ENCODE assay signal across 24 cellular contexts in the genomic region with DNA sequence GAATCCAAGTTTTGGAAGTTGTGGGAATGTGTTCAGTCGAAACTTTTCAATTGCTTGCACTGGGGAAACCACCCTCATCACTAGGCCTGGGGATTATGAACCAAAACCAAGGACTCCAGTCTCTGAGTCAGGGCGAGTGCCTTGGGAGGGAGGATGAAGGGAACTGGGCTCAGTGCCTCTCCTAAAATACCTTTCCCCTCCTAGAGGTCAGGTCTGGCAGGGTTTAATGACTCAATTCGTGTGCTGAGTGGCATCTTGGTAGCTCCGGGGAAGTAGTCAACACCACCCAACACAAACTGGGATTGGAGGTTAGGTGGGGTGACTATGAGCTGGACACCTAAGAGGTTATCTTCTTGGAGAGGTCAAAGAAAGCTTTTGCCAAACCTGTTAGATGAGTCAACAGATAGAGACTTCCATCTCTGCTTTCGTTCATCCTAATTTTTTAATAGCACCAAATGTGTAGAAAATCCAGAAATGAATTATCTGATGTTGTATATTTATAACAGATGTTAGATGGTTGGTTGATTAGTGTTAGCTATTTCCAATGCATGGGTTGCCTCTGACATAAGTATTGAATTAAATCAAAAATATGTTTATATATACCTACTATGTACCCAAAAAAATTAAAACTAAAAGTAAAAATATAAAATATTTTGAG.
A peak's percentile ranks its signal among the peaks of the same experiment; 100 is the strongest.
DNase-seq lines count a peak whose midpoint lies in the region; ATAC-seq, FAIRE-seq and TF ChIP-seq lines count a peak whose summit lies in the region.
"Had no signal": no experiment of that assay in that cellular context is flagged by ENCODE, and none has a peak within 500 bp of the region (broad histone marks: within the 10 kb centered on the region; RNA-seq: fewer than 3 reads in every experiment).

No MANE protein-coding gene starts in this region.

- no peaks in the 10 kb centered on the region for H3K27me3 Mint-ChIP-seq in HFFc6 (ENCODE audit: insufficient read depth)

- TF ChIP-seq CTCF in HFFc6 (IDR thresholded peaks at IDR 0.05) (no peak), SK-N-SH (IDR thresholded peaks at IDR 0.05) (no peak), foreskin fibroblast (IDR thresholded peaks at IDR 0.05; ENCODE audit: low read depth, low read length) (no peak)

- peak overlapping the region; percentile 47 to 69; a peak in 3 of 4 replicates for H3K27ac ChIP-seq in SK-N-SH (ENCODE audit: low read depth in 2 of 2, low read length in 1 of 2)
- H3K27ac ChIP-seq: gastrocnemius medialis, uterus had no signal

- POLR2A ChIA-PET in SK-N-SH (lab: Yijun Ruan, JAX), result no interaction called here

- no peaks in the 10 kb centered on the region for H3K9me3 ChIP-seq in SK-N-SH
- H3K9me3 ChIP-seq: gastrocnemius medialis, uterus had no signal

- no peaks in the 10 kb centered on the region for H3K36me3 ChIP-seq in SK-N-SH (replicated peaks in 1 of 2; ENCODE audit: control insufficient read depth in 1 of 2, insufficient read depth in 2 of 2, low read length in 1 of 2)
- H3K36me3 ChIP-seq: gastrocnemius medialis, uterus had no signal

- no peaks in the 10 kb centered on the region for H4K20me1 ChIP-seq in SK-N-SH (ENCODE audit: insufficient read depth)

- H3K9me3 Mint-ChIP-seq in HFFc6, result no peaks in the 10 kb centered on the region
- H3K9me3 Mint-ChIP-seq: activated CD8-positive, alpha-beta T cell treated with anti-CD3 and anti-CD28 coated beads for 36 hours; activated naive CD4-positive, alpha-beta T cell treated with anti-CD3 and anti-CD28 coated beads, Interleukin-2, amount 10 ng/mL, durations not matched to agents 7 days and 5 days; activated T-cell treated with anti-CD3 and anti-CD28 coated beads, Interleukin-2, amount 50 U/mL, for 24 hours; effector memory CD8-positive, alpha-beta T cell; mesothelial cell of epicardium; natural killer cell treated with Interleukin-12 subunit alpha and Interleukin-12 subunit beta and Interleukin-15 and Interleukin-18, amount 100 ng/mL, for 72 hours; T-helper 1 cell treated with Interleukin-12 subunit alpha and Interleukin-12 subunit beta and Interleukin-4 antibody, amounts not matched to agents 30 μg/mL and 1 μg/mL, for 36 hours had no signal

- H3K4me2 ChIP-seq in SK-N-SH, result no peak overlapping the region

- H3K4me1 ChIP-seq in SK-N-SH (ENCODE audit: control insufficient read depth in 1 of 2, insufficient read depth in 2 of 2, low read depth in 1 of 2, low read length in 1 of 2), result peaks cover 5 to 17% of the 10 kb centered on the region in 2 experiments; a peak in 3 of 4 replicates
- H3K4me1 ChIP-seq: gastrocnemius medialis, uterus had no signal

- peaks cover 34% of the 10 kb centered on the region; the same call in 1 of the 2 replicates for H3K79me2 ChIP-seq in SK-N-SH (ENCODE audit: insufficient read depth)

- peak overlapping the region; percentile 16; the same call in 1 of the 2 replicates for H2AFZ ChIP-seq in SK-N-SH (ENCODE audit: low read depth)

- H3K4me3 ChIP-seq in SK-N-SH (ENCODE audit: low read depth in 2 of 2, low read length in 1 of 2) (no peak overlapping the region), foreskin fibroblast (ENCODE audit: low read depth in 1 of 2, low read length in 2 of 2) (no peak overlapping the region)
- H3K4me3 ChIP-seq: gastrocnemius medialis, uterus had no signal

- 65% methylated on average over 5 of the region's 5 CpGs for WGBS in SK-N-SH (ENCODE audit: low lambda C conversion rate)

- no peak overlapping the region for H3K9ac ChIP-seq in SK-N-SH

- no peak for FAIRE-seq in frontal cortex (lab: Jason Lieb, UNC)
- FAIRE-seq: A204.1, astrocyte had no signal

- no peaks in the 10 kb centered on the region for H3K9me2 ChIP-seq in SK-N-SH

- peak overlapping the region; percentile 38; the same call in 1 of the 2 replicates for H3K4me3 Mint-ChIP-seq in HFFc6
- H3K4me3 Mint-ChIP-seq: activated CD8-positive, alpha-beta T cell treated with anti-CD3 and anti-CD28 coated beads for 36 hours; activated naive CD4-positive, alpha-beta T cell treated with anti-CD3 and anti-CD28 coated beads, Interleukin-2, amount 10 ng/mL, durations not matched to agents 7 days and 5 days; activated T-cell treated with anti-CD3 and anti-CD28 coated beads, Interleukin-2, amount 50 U/mL, for 24 hours; CD14-positive monocyte; effector memory CD8-positive, alpha-beta T cell; mesothelial cell of epicardium; natural killer cell treated with Interleukin-12 subunit alpha and Interleukin-12 subunit beta and Interleukin-15 and Interleukin-18, amount 100 ng/mL, for 72 hours; T-helper 1 cell treated with Interleukin-12 subunit alpha and Interleukin-12 subunit beta and Interleukin-4 antibody, amounts not matched to agents 30 μg/mL and 1 μg/mL, for 36 hours had no signal

- H3K36me3 Mint-ChIP-seq in HFFc6 (ENCODE audit: low read depth), result no peaks in the 10 kb centered on the region; the same call in 1 of the 2 replicates
- H3K36me3 Mint-ChIP-seq: activated naive CD4-positive, alpha-beta T cell treated with anti-CD3 and anti-CD28 coated beads, Interleukin-2, amount 10 ng/mL, durations not matched to agents 7 days and 5 days; CD14-positive monocyte; natural killer cell treated with Interleukin-12 subunit alpha and Interleukin-12 subunit beta and Interleukin-15 and Interleukin-18, amount 100 ng/mL, for 72 hours had no signal

- no peak; the same call in 1 of the 2 replicates for TF ChIP-seq RAD21 in SK-N-SH (IDR thresholded peaks at IDR 0.05; ENCODE audit: low read length)

- H3K27me3 ChIP-seq in SK-N-SH (ENCODE audit: insufficient read depth), result no peaks in the 10 kb centered on the region
- H3K27me3 ChIP-seq: gastrocnemius medialis, uterus had no signal

- peaks cover 32% of the 10 kb centered on the region for H3F3A ChIP-seq in SK-N-SH (replicated peaks; ENCODE audit: insufficient read depth)

- CTCF ChIA-PET in SK-N-SH (lab: Yijun Ruan, JAX), result interaction anchor here (0.8 kb wide), 1 partner anchor 55 kb away, joined by 3 read pairs; no protein-coding TSS in a partner anchor

- H3K4me1 Mint-ChIP-seq in HFFc6 (ENCODE audit: low read depth), result peaks cover 85% of the 10 kb centered on the region
- H3K4me1 Mint-ChIP-seq: activated naive CD4-positive, alpha-beta T cell treated with anti-CD3 and anti-CD28 coated beads, Interleukin-2, amount 10 ng/mL, durations not matched to agents 7 days and 5 days; CD14-positive monocyte had no signal

- peak in 1 of 2 experiments; percentile 66; a peak in 1 of 4 replicates for TF ChIP-seq EP300 in SK-N-SH (IDR thresholded peaks at IDR 0.05; ENCODE audit: borderline replicate concordance in 1 of 2, low read depth in 1 of 2, low read length in 1 of 2)

- peak overlapping the region; percentile 88 for H3K27ac Mint-ChIP-seq in HFFc6
- H3K27ac Mint-ChIP-seq: activated CD8-positive, alpha-beta T cell treated with anti-CD3 and anti-CD28 coated beads for 36 hours; activated naive CD4-positive, alpha-beta T cell treated with anti-CD3 and anti-CD28 coated beads, Interleukin-2, amount 10 ng/mL, durations not matched to agents 7 days and 5 days; activated T-cell treated with anti-CD3 and anti-CD28 coated beads, Interleukin-2, amount 50 U/mL, for 24 hours; CD14-positive monocyte; effector memory CD8-positive, alpha-beta T cell; mesothelial cell of epicardium; natural killer cell treated with Interleukin-12 subunit alpha and Interleukin-12 subunit beta and Interleukin-15 and Interleukin-18, amount 100 ng/mL, for 72 hours; T-helper 1 cell treated with Interleukin-12 subunit alpha and Interleukin-12 subunit beta and Interleukin-4 antibody, amounts not matched to agents 30 μg/mL and 1 μg/mL, for 36 hours had no signal

- ATAC-seq in HG03378 (IDR thresholded peaks at IDR 0.05; ENCODE audit: unreplicated experiment), result no peak
- ATAC-seq: activated CD8-positive, alpha-beta T cell treated with anti-CD3 and anti-CD28 coated beads for 36 hours; effector memory CD8-positive, alpha-beta T cell; gastrocnemius medialis; natural killer cell treated with Interleukin-12 subunit alpha and Interleukin-12 subunit beta and Interleukin-15 and Interleukin-18, amount 100 ng/mL, for 72 hours had no signal

- DNase-seq in A172 (ENCODE audit: low spot score) (peak; percentile 60), HFFc6 (peak; percentile 54), SK-N-SH (no peak), foreskin fibroblast (peak; percentile 53 to 69), SW 1271 (lab: John Stamatoyannopoulos, UW) (no peak), T-helper 9 cell (no peak), frontal cortex (ENCODE audit: low spot score in 2 of 2) (no peak)
- DNase-seq: activated CD4-positive, CD25-positive, alpha-beta regulatory T cell; activated CD8-positive, alpha-beta T cell treated with anti-CD3 and anti-CD28 coated beads for 36 hours; activated naive CD4-positive, alpha-beta T cell treated with anti-CD3 and anti-CD28 coated beads, Interleukin-2, amount 10 ng/mL, durations not matched to agents 7 days and 5 days; activated T-cell treated with anti-CD3 and anti-CD28 coated beads, Interleukin-2, amount 50 U/mL, for 24 hours; effector memory CD8-positive, alpha-beta T cell; gastrocnemius medialis; NCI-H2029; Right ventricle myocardium superior; stimulated activated CD4-positive, alpha-beta T cell treated with anti-CD3 and anti-CD28 coated beads, Interleukin-2, amount 100 ng/mL, for 24 hours; uterus had no signal

TF ChIP-seq in SK-N-SH, 30 proteins besides CTCF, POLR2A, EP300 and RAD21:
- TF ChIP-seq TAF1 (IDR thresholded peaks at IDR 0.05; ENCODE audit: borderline replicate concordance, low read depth, low read length) (no peak), GATA2 (CRISPR knock-in tag; IDR thresholded peaks at IDR 0.05) (peak; percentile 37; the same call in 1 of the 2 replicates), NRF1 (IDR thresholded peaks at IDR 0.05; ENCODE audit: low read depth, low read length) (no peak), TCF12 (IDR thresholded peaks at IDR 0.05) (peak; percentile 61), FOSL2 (IDR thresholded peaks at IDR 0.05; ENCODE audit: borderline replicate concordance, low read depth) (0 out of 2 replicates have a peak, but pooled peaks have one; percentile 6)
- TF ChIP-seq, protein P1, sequence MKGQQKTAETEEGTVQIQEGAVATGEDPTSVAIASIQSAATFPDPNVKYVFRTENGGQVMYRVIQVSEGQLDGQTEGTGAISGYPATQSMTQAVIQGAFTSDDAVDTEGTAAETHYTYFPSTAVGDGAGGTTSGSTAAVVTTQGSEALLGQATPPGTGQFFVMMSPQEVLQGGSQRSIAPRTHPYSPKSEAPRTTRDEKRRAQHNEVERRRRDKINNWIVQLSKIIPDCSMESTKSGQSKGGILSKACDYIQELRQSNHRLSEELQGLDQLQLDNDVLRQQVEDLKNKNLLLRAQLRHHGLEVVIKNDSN (IDR thresholded peaks at IDR 0.05; ENCODE audit: borderline replicate concordance, low read depth), result no peak
- TF ChIP-seq, protein P2, sequence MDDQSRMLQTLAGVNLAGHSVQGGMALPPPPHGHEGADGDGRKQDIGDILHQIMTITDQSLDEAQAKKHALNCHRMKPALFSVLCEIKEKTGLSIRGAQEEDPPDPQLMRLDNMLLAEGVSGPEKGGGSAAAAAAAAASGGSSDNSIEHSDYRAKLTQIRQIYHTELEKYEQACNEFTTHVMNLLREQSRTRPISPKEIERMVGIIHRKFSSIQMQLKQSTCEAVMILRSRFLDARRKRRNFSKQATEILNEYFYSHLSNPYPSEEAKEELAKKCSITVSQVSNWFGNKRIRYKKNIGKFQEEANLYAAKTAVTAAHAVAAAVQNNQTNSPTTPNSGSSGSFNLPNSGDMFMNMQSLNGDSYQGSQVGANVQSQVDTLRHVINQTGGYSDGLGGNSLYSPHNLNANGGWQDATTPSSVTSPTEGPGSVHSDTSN (IDR thresholded peaks at IDR 0.05), result 0 out of 2 replicates have a peak, but pooled peaks have one; percentile 14
TF ChIP-seq in SK-N-SH: peak in this region for 4.

Comparison
In these comparisons a context has a peak if more than half of its experiments do, and no peak if none do; other contexts are left out.
1. DNase-seq: peak in A172 (single experiment), HFFc6 (single experiment) and foreskin fibroblast (2 of 2); none in SK-N-SH (single experiment), SW 1271 (0 of 2), T-helper 9 cell (single experiment) and frontal cortex (0 of 2).